ENCODE assay signal across 23 cellular contexts in genomic region chr14:60684203-60684602, GRCh38. TPM values are rescaled to one million over a fixed set of nuclear protein-coding genes. Genes with fewer than 3 reads are reported as not detected.
"Had no signal": no experiment of that assay in that cellular context is flagged by ENCODE, and none has a peak within 500 bp of the region (broad histone marks: within the 10 kb centered on the region; RNA-seq: fewer than 3 reads in every experiment).

No MANE protein-coding gene starts in this region.

- H3K27ac ChIP-seq: hepatocyte, skin epidermis, suprapubic skin, transverse colon, uterus had no signal

- H3K4me3 Mint-ChIP-seq: activated T-cell treated with anti-CD3 and anti-CD28 coated beads, Interleukin-2, amount 50 U/mL, for 72 hours; mesothelial cell of epicardium; stimulated activated naive CD8-positive, alpha-beta T cell treated with anti-CD3 and anti-CD28 coated beads, Interleukin-15, Interleukin-2, amounts not matched to agents 100 ng/mL and 50 ng/mL, for 24 hours had no signal

- H3K27me3 ChIP-seq: hepatocyte, suprapubic skin, transverse colon, uterus had no signal

- H3K36me3 Mint-ChIP-seq: mesothelial cell of epicardium had no signal

- H3K4me1 Mint-ChIP-seq: mesothelial cell of epicardium had no signal

- H3K9me3 ChIP-seq: transverse colon, uterus had no signal

- H3K27ac Mint-ChIP-seq: activated T-cell treated with anti-CD3 and anti-CD28 coated beads, Interleukin-2, amount 50 U/mL, for 72 hours; mesothelial cell of epicardium; stimulated activated naive CD8-positive, alpha-beta T cell treated with anti-CD3 and anti-CD28 coated beads, Interleukin-15, Interleukin-2, amounts not matched to agents 100 ng/mL and 50 ng/mL, for 24 hours had no signal

- H3K9me3 Mint-ChIP-seq: activated T-cell treated with anti-CD3 and anti-CD28 coated beads, Interleukin-2, amount 50 U/mL, for 72 hours; stimulated activated naive CD8-positive, alpha-beta T cell treated with anti-CD3 and anti-CD28 coated beads, Interleukin-15, Interleukin-2, amounts not matched to agents 100 ng/mL and 50 ng/mL, for 24 hours had no signal

- H3K36me3 ChIP-seq: suprapubic skin, transverse colon, uterus had no signal

- H3K4me1 ChIP-seq: suprapubic skin, transverse colon, uterus had no signal

- DNase-seq: activated CD4-positive, alpha-beta T cell treated with anti-CD3 and anti-CD28 coated beads, Interleukin-2, amount 50 U/mL, for 4 hours; activated CD4-positive, CD25-positive, alpha-beta regulatory T cell treated with anti-CD3 and anti-CD28 coated beads, Interleukin-2, amount 50 U/mL, for 72 hours; activated effector memory CD4-positive, alpha-beta T cell treated with anti-CD3 and anti-CD28 coated beads, Interleukin-2, amount 50 U/mL, for 16 hours; activated naive CD4-positive, alpha-beta T cell treated with anti-CD3 and anti-CD28 coated beads, Interleukin-2, amount 50 U/mL, for 16 hours; activated T-cell treated with anti-CD3 and anti-CD28 coated beads, Interleukin-2, amount 50 U/mL, for 72 hours; aorta; cortex of kidney; effector CD4-positive, alpha-beta T cell; left colon; occipital lobe; retina; stimulated activated CD4-positive, alpha-beta T cell treated with anti-CD3 and anti-CD28 coated beads, Interleukin-15, amount 100 ng/mL, for 24 hours; stimulated activated CD4-positive, alpha-beta T cell treated with anti-CD3 and anti-CD28 coated beads, Interleukin-2, amount 100 ng/mL, for 48 hours; transverse colon; uterus had no signal

- ATAC-seq: activated T-cell treated with anti-CD3 and anti-CD28 coated beads, Interleukin-2, amount 50 U/mL, for 72 hours; left colon had no signal

- H3K4me3 ChIP-seq: hepatocyte, lung, skin epidermis, suprapubic skin, transverse colon, uterus had no signal

RNA-seq across cellular contexts. Expression of gene SIX1, which starts 34.9 kb away (rescaled TPM):
- total RNA-seq: activated CD8-positive, alpha-beta memory T cell treated with anti-CD3 and anti-CD28 coated beads for 36 hours; activated T-cell treated with anti-CD3 and anti-CD28 coated beads, Interleukin-2, amount 50 U/mL, for 72 hours; left colon had no signal
- polyA plus RNA-seq: neural cell had no signal
